Comparison of ENCODE assay signal across 9 cellular contexts in the genomic region with DNA sequence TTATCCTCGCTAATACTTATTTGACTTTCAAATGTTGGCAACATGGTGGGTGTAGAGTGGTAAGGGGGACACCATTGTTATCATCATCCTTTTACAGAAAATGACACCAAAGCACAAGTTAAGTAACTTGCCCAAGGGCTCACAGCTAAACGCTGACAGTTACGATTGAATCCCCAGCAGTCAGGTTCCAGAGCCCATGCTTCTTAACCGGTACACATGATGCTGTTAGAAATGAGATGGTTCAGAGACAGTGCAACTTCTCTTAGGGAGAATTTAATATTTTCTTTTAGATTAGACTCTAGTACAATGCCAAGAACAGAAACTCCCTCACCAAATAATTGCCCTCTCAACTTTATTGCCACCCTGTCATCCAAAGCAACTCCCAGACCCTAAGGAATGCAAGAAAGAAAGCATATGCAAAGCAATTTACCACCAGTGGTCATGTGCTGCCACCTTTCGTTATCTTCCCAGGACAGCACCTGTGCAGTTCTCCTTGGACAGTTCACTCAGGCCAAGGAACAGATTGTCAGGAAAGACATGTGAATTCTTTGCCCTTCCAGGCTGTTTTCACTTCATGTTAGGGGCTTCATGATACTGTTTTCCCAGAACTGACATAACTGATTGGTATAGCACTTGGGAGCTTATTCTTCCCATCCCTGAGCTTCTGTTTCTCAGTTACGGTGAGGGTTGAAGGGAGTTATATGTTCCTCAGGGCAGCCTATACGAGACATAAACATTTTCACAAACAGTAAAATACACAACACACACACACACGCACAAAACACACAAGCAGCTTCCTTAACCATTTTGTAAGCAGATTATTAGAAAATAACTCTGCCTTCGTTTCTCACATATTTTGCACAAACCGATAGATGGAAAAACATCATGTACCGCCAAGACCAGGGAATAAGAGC. TPM values are rescaled to one million over a fixed set of nuclear protein-coding genes. Genes with fewer than 3 reads are reported as not detected.
DNase-seq lines count a peak whose midpoint lies in the region; ATAC-seq and TF ChIP-seq lines count a peak whose summit lies in the region.
"Had no signal": no experiment of that assay in that cellular context is flagged by ENCODE, and none has a peak within 500 bp of the region (broad histone marks: within the 10 kb centered on the region; RNA-seq: fewer than 3 reads in every experiment).

No MANE protein-coding gene starts in this region.

- H3K27me3 ChIP-seq in heart right ventricle, result no peaks in the 10 kb centered on the region

- DNase-seq in heart right ventricle (no peak), left ventricle myocardium superior (no peak), NB4 (ENCODE audit: low read depth) (peak; percentile 72), iris pigment epithelial cell (ENCODE audit: low read depth) (peak; percentile 36), cortex of kidney (lab: John Stamatoyannopoulos, UW) (no peak)
- peak; percentile 23 to 41 for DNase-seq in activated T-cell treated with anti-CD3 and anti-CD28 coated beads, Interleukin-2, amount 50 U/mL, for 72 hours

- H3K4me3 ChIP-seq in heart right ventricle (no peak overlapping the region), NB4 (ENCODE audit: low read depth, low read length) (no peak overlapping the region)
- H3K4me3 ChIP-seq: thoracic aorta had no signal

- peaks cover 0 to 21% (median 0%) of the 10 kb centered on the region in 9 donors for H3K36me3 ChIP-seq in heart right ventricle
- H3K36me3 ChIP-seq: thoracic aorta had no signal

- TF ChIP-seq CTCF in heart right ventricle (IDR thresholded peaks at IDR 0.05) (peak in 6 of 9 donors; percentile 16 to 44 (median 28)), NB4 (IDR thresholded peaks at IDR 0.05; ENCODE audit: low read depth, low read length) (peak; percentile 60)

- no peaks in the 10 kb centered on the region for H3K27me3 Mint-ChIP-seq in activated T-cell treated with anti-CD3 and anti-CD28 coated beads, Interleukin-2, amount 50 U/mL, for 72 hours (ENCODE audit: low read depth)

- peak overlapping the region in 1 of 10 donors; percentile 24 for H3K27ac ChIP-seq in heart right ventricle
- H3K27ac ChIP-seq: thoracic aorta had no signal

- H3K27ac Mint-ChIP-seq in activated T-cell treated with anti-CD3 and anti-CD28 coated beads, Interleukin-2, amount 50 U/mL, for 72 hours, result no peak overlapping the region

- TF ChIP-seq POLR2A in NB4 (IDR thresholded peaks at IDR 0.05; ENCODE audit: extremely low read depth, insufficient read length), result no peak

- H3K36me3 Mint-ChIP-seq in activated T-cell treated with anti-CD3 and anti-CD28 coated beads, Interleukin-2, amount 50 U/mL, for 72 hours (ENCODE audit: insufficient read depth in 2 of 2), result peaks cover 0 to 2% of the 10 kb centered on the region in 2 donors

- peaks cover 0 to 1% of the 10 kb centered on the region in 2 donors for H3K9me3 Mint-ChIP-seq in activated T-cell treated with anti-CD3 and anti-CD28 coated beads, Interleukin-2, amount 50 U/mL, for 72 hours

- intact Hi-C loops in heart right ventricle (cut with DNase I), result no loop called here
- intact Hi-C loops in left ventricle myocardium superior (cut with micrococcal nuclease), result no loop called here

- peaks cover 61% of the 10 kb centered on the region for H3K4me1 Mint-ChIP-seq in activated T-cell treated with anti-CD3 and anti-CD28 coated beads, Interleukin-2, amount 50 U/mL, for 72 hours (ENCODE audit: low read depth)

- ATAC-seq in heart right ventricle (no peak), left ventricle myocardium superior (no peak), HG03139 (IDR thresholded peaks at IDR 0.05; ENCODE audit: unreplicated experiment) (no peak), GM18502 (IDR thresholded peaks at IDR 0.05; ENCODE audit: poor library complexity, unreplicated experiment) (no peak)
- ATAC-seq in activated T-cell treated with anti-CD3 and anti-CD28 coated beads, Interleukin-2, amount 50 U/mL, for 72 hours (replicated peaks in 1 of 2), result no peak

- H3K4me1 ChIP-seq in heart right ventricle, result peaks cover 0 to 87% (median 9%) of the 10 kb centered on the region in 9 donors

- H3K4me3 Mint-ChIP-seq in activated T-cell treated with anti-CD3 and anti-CD28 coated beads, Interleukin-2, amount 50 U/mL, for 72 hours, result no peak overlapping the region

- 73 to 78% methylated on average over 11 of the region's 11 CpGs for WGBS in heart right ventricle, 2 donors

- H3K9me3 ChIP-seq in heart right ventricle, result peaks cover 0 to 10% (median 0%) of the 10 kb centered on the region in 11 donors
- H3K9me3 ChIP-seq: thoracic aorta had no signal

RNA-seq across cellular contexts. Expression of a gene that starts 5.1 kb away (rescaled TPM):
- total RNA-seq in heart right ventricle (100 to 1,000 TPM in 1 of 10 donors, 10 to 100 TPM in 8, 1 to 10 TPM in 1; 7.8 to 106 (median 14.5) TPM), left ventricle myocardium superior (20.0 TPM)
- 10 to 100 TPM; 11.8 to 47.6 TPM for polyA plus RNA-seq in heart right ventricle
- 10 to 100 TPM; 19.4 to 20.2 TPM for total RNA-seq in activated T-cell treated with anti-CD3 and anti-CD28 coated beads, Interleukin-2, amount 50 U/mL, for 72 hours

RNA-seq across cellular contexts. Expression of a gene that starts 7.0 kb away (rescaled TPM):
- total RNA-seq in heart right ventricle, result 10 to 100 TPM in 4 of 10 donors, 1 to 10 TPM in 6; 2.7 to 79.8 (median 7.6) TPM
- polyA plus RNA-seq in heart right ventricle, result 1 to 10 TPM; 5.5 to 7.8 TPM
- 10.6 TPM for total RNA-seq in left ventricle myocardium superior
- total RNA-seq in activated T-cell treated with anti-CD3 and anti-CD28 coated beads, Interleukin-2, amount 50 U/mL, for 72 hours, result 1 to 10 TPM; 3.4 to 3.6 TPM

RNA-seq across cellular contexts. Expression of a gene that starts 20.6 kb away (rescaled TPM):
- total RNA-seq in heart right ventricle (10 to 100 TPM; 64.9 to 97.0 (median 74.9) TPM), left ventricle myocardium superior (73.8 TPM)
- 10 to 100 TPM; 49.3 to 87.2 TPM for polyA plus RNA-seq in heart right ventricle
- total RNA-seq in activated T-cell treated with anti-CD3 and anti-CD28 coated beads, Interleukin-2, amount 50 U/mL, for 72 hours, result 100 to 1,000 TPM; 238 to 291 TPM

Comparison
In these comparisons a context has a peak if more than half of its experiments do, and no peak if none do; other contexts are left out.
1. DNase-seq: peak in NB4 (single experiment), activated T-cell treated with anti-CD3 and anti-CD28 coated beads, Interleukin-2, amount 50 U/mL, for 72 hours (2 of 2) and iris pigment epithelial cell (single experiment); none in heart right ventricle (0 of 2), left ventricle myocardium superior (single experiment) and cortex of kidney (single experiment).